20 cellular contexts compared by ENCODE assay signal in the genomic region with DNA sequence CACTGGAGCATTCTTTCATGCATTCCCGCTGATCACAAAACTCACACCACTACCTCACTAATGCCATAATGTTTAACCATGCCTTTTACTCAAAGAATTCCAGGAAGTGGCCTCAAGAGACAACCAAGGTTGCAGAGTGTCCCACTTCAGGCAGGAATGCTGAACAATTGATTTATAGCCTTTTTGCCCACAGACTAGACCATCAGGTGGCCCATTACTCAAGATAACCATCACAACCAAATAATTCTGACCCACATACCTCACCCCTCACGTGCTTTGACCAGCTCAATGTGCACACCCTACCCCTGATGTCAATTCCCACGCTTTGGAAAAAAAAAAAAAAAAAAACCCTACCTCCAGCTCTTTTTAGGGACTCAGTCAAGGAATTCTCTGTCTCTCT.
DNase-seq lines count a peak whose midpoint lies in the region; ATAC-seq and TF ChIP-seq lines count a peak whose summit lies in the region.
"Had no signal": no experiment of that assay in that cellular context is flagged by ENCODE, and none has a peak within 500 bp of the region (broad histone marks: within the 10 kb centered on the region; RNA-seq: fewer than 3 reads in every experiment).

No MANE protein-coding gene starts in this region.

- ATAC-seq in body of pancreas = peak; percentile 84
- ATAC-seq: A549, Panc1 had no signal

- TF ChIP-seq CTCF in body of pancreas (IDR thresholded peaks at IDR 0.05) = no peak

- H3K4me2 ChIP-seq in mesenchymal stem cell (ENCODE audit: low read length, poor library complexity, severe bottlenecking) = no peak overlapping the region
- H3K4me2 ChIP-seq: A549, SK-N-SH had no signal

- no peak overlapping the region for H2AK5ac ChIP-seq in mesenchymal stem cell (ENCODE audit: low read length, severe bottlenecking)

- H3K4me1 ChIP-seq in body of pancreas = no peaks in the 10 kb centered on the region
- H3K4me1 ChIP-seq in mesenchymal stem cell (ENCODE audit: control insufficient read depth, insufficient read depth, low read depth, low read length) = peaks cover 4% of the 10 kb centered on the region
- H3K4me1 ChIP-seq: A549 had no signal

- peak; percentile 20 for DNase-seq in A172 (ENCODE audit: low spot score)
- DNase-seq in HK-2 (ENCODE audit: unreplicated experiment) = peak; percentile 79
- DNase-seq in body of pancreas = peak in 2 of 4 donors; percentile 22 to 28
- DNase-seq in mesenchymal stem cell = no peak
- DNase-seq in activated naive CD4-positive, alpha-beta T cell (lab: John Stamatoyannopoulos, UW) = no peak
- DNase-seq in activated CD4-positive, alpha-beta T cell treated with anti-CD3 and anti-CD28 coated beads for 1 hour = no peak
- no peak for DNase-seq in activated naive CD4-positive, alpha-beta T cell treated with anti-CD3 and anti-CD28 coated beads, Interleukin-2, amount 50 U/mL, for 16 hours
- DNase-seq in midbrain (lab: John Stamatoyannopoulos, UW) = no peak
- DNase-seq: COR-L47, H7, NCI-H1048, NCI-H1436 treated with DMSO at 0.1 percent for 48 hours, NCI-H2081 treated with DMSO at 0.1 percent for 48 hours, NCI-H2227 treated with DMSO at 0.1 percent for 48 hours, NCI-H524, Right ventricle myocardium superior, SK-N-SH had no signal

- H3K9ac ChIP-seq in mesenchymal stem cell (ENCODE audit: low read length) = no peak overlapping the region
- H3K9ac ChIP-seq: SK-N-SH had no signal

- peak overlapping the region; percentile 57 for H2BK5ac ChIP-seq in mesenchymal stem cell (ENCODE audit: low read depth, low read length, poor library complexity, severe bottlenecking)

- H3K27ac ChIP-seq in body of pancreas = peak overlapping the region in 2 of 4 donors; percentile 59 to 60
- peak overlapping the region; percentile 93 for H3K27ac ChIP-seq in mesenchymal stem cell (ENCODE audit: low read length, poor library complexity, severe bottlenecking)
- H3K27ac ChIP-seq: A549, C4-2B had no signal

- no peak overlapping the region for H3K23ac ChIP-seq in mesenchymal stem cell (ENCODE audit: low read length in 2 of 2)

- H3K9me3 ChIP-seq in body of pancreas = no peaks in the 10 kb centered on the region
- no peaks in the 10 kb centered on the region for H3K9me3 ChIP-seq in mesenchymal stem cell (ENCODE audit: control insufficient read depth, low read length)
- H3K9me3 ChIP-seq: A549, SK-N-SH had no signal

- no peak overlapping the region for H3K14ac ChIP-seq in mesenchymal stem cell (ENCODE audit: low read length in 2 of 2)

- no peak overlapping the region for H2BK12ac ChIP-seq in mesenchymal stem cell (ENCODE audit: low read length in 2 of 2)

- no peak overlapping the region for H4K91ac ChIP-seq in mesenchymal stem cell (ENCODE audit: low read length)

- no peaks in the 10 kb centered on the region for H3K36me3 ChIP-seq in body of pancreas (replicated peaks in 1 of 2; ENCODE audit: insufficient read depth in 1 of 2, low read depth in 2 of 2)
- no peaks in the 10 kb centered on the region for H3K36me3 ChIP-seq in mesenchymal stem cell (ENCODE audit: control insufficient read depth in 1 of 2, insufficient read depth in 2 of 2, low read depth in 1 of 2, low read length in 2 of 2)

- H4K8ac ChIP-seq in mesenchymal stem cell (ENCODE audit: low read length) = no peak overlapping the region

- 10 to 19% methylated on average over 3 of the region's 3 CpGs for WGBS in body of pancreas, 2 donors
- WGBS in mesenchymal stem cell = 33% methylated on average over 3 of the region's 3 CpGs

- no peak overlapping the region for H2BK120ac ChIP-seq in mesenchymal stem cell (ENCODE audit: low read depth, low read length)

- intact Hi-C loops in body of pancreas (cut with DNase I) = no loop called here

- no peak overlapping the region for H3K4me3 ChIP-seq in body of pancreas
- H3K4me3 ChIP-seq in mesenchymal stem cell (ENCODE audit: insufficient read depth in 1 of 2, low read depth in 1 of 2, low read length in 2 of 2) = no peak overlapping the region
- H3K4me3 ChIP-seq: A549 had no signal

- no peak overlapping the region for H2BK15ac ChIP-seq in mesenchymal stem cell (ENCODE audit: low read depth, poor library complexity, severe bottlenecking)

- TF ChIP-seq POLR2A in body of pancreas (IDR thresholded peaks at IDR 0.05) = no peak

- no peak overlapping the region for H2AFZ ChIP-seq in mesenchymal stem cell (ENCODE audit: low read depth, low read length)

- H3K79me1 ChIP-seq in mesenchymal stem cell (replicated peaks; ENCODE audit: low read length, poor library complexity, severe bottlenecking) = no peaks in the 10 kb centered on the region

- no peak overlapping the region for H3K18ac ChIP-seq in mesenchymal stem cell (ENCODE audit: low read depth in 1 of 2, low read length in 2 of 2)

- H3K4ac ChIP-seq in mesenchymal stem cell (ENCODE audit: low read depth in 1 of 2, low read length in 2 of 2) = no peak overlapping the region

- no peaks in the 10 kb centered on the region for H3K27me3 ChIP-seq in body of pancreas
- no peaks in the 10 kb centered on the region for H3K27me3 ChIP-seq in mesenchymal stem cell (ENCODE audit: control insufficient read depth in 1 of 2, insufficient read depth in 1 of 2, low read length in 2 of 2)

Comparison
In these comparisons a context has a peak if more than half of its experiments do, and no peak if none do; other contexts are left out.
1. DNase-seq: peak in A172 (single experiment) and HK-2 (single experiment); none in mesenchymal stem cell (single experiment), activated naive CD4-positive, alpha-beta T cell (0 of 4), activated CD4-positive, alpha-beta T cell treated with anti-CD3 and anti-CD28 coated beads for 1 hour (single experiment), activated naive CD4-positive, alpha-beta T cell treated with anti-CD3 and anti-CD28 coated beads, Interleukin-2, amount 50 U/mL, for 16 hours (single experiment) and midbrain (single experiment).